27 cellular contexts compared by ENCODE assay signal in the genomic region with DNA sequence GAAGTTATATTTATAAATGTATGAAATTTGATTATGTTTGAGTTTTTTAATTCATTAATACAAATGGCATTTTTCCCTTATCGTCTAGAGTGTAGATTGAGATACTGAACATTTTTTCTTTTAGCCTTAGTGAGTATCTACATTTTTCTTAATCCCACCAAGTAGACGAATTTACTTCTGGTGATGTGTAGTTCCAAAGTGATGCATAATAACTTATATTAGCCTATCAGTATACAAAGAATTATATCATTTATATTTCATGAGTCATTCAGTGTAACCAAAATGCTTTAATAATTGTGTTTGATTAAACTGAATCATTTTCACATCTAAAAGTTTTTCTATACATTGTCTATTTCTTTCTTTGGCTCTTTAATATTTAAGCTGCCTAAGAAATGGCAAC.
"Had no signal": no experiment of that assay in that cellular context is flagged by ENCODE, and none has a peak within 500 bp of the region (broad histone marks: within the 10 kb centered on the region; RNA-seq: fewer than 3 reads in every experiment).

No MANE protein-coding gene starts in this region.

- H3K4me3 ChIP-seq: stomach, suprapubic skin, testis, thoracic aorta, thyroid gland, tibial artery, tibial nerve, transverse colon, upper lobe of left lung, upper lobe of right lung, uterus, vagina had no signal

- DNase-seq: stimulated activated CD4-positive, alpha-beta T cell treated with anti-CD3 and anti-CD28 coated beads, Interleukin-2, amount 100 ng/mL, for 48 hours; stimulated activated CD4-positive, alpha-beta T cell treated with anti-CD3 and anti-CD28 coated beads, Interleukin-4, amount 100 ng/mL, for 1 hour; stimulated activated CD4-positive, alpha-beta T cell treated with anti-CD3 and anti-CD28 coated beads, Interleukin-4, amount 100 ng/mL, for 24 hours; stimulated activated CD4-positive, alpha-beta T cell treated with anti-CD3 and anti-CD28 coated beads, Interleukin-4, amount 100 ng/mL, for 4 hours; stimulated activated CD8-positive, alpha-beta memory T cell treated with anti-CD3 and anti-CD28 coated beads, Interleukin-4, amount 100 ng/mL, for 48 hours; stimulated activated naive B cell treated with anti-CD40 and anti-IgM and Interleukin-4, amounts not matched to agents 10 μg/mL and 1 μg/mL and 100 μg/mL, for 72 hours; stimulated activated naive CD4-positive, alpha-beta T cell; stimulated activated naive CD4-positive, alpha-beta T cell treated with Interleukin-2 at 50 U/mL for 16 hours; stimulated activated naive CD8-positive, alpha-beta T cell treated with anti-CD3 and anti-CD28 coated beads, Interleukin-15, amount 100 ng/mL, for 72 hours; stimulated activated naive CD8-positive, alpha-beta T cell treated with anti-CD3 and anti-CD28 coated beads, Interleukin-15, Interleukin-2, amounts not matched to agents 100 U/mL and 50 U/mL, for 24 hours; stomach; substantia nigra; testis; thyroid gland; tibial artery; transverse colon; trophoblast cell; upper lobe of left lung; upper lobe of right lung; uterus had no signal

- H3K27ac ChIP-seq: stomach, suprapubic skin, testis, thoracic aorta, thyroid gland, tibial artery, tibial nerve, transverse colon, upper lobe of left lung, upper lobe of right lung, uterus, vagina had no signal

- H3K36me3 ChIP-seq: stomach, suprapubic skin, thoracic aorta, thyroid gland, tibial artery, tibial nerve, transverse colon, upper lobe of left lung, upper lobe of right lung, uterus, vagina had no signal

- H3K9me3 ChIP-seq: stomach, suprapubic skin, testis, thoracic aorta, thyroid gland, tibial artery, tibial nerve, transverse colon, upper lobe of left lung, upper lobe of right lung, uterus, vagina had no signal

- ATAC-seq: stimulated activated effector memory CD8-positive, alpha-beta T cell treated with anti-CD3 and anti-CD28 coated beads, Interleukin-12 subunit alpha, Interleukin-12 subunit beta, amount 100 ng/mL, for 72 hours; stimulated activated memory B cell treated with anti-CD40 and anti-IgM and Interleukin-4, amounts not matched to agents 10 μg/mL and 1 μg/mL and 100 μg/mL, for 72 hours; stimulated activated naive B cell treated with anti-CD40 and anti-IgM and Interleukin-4, amounts not matched to agents 10 μg/mL and 1 μg/mL and 100 μg/mL, for 72 hours; stimulated activated naive CD8-positive, alpha-beta T cell treated with anti-CD3 and anti-CD28 coated beads, Interleukin-15, amount 100 ng/mL, for 72 hours; stimulated activated naive CD8-positive, alpha-beta T cell treated with anti-CD3 and anti-CD28 coated beads, Interleukin-15, Interleukin-2, amounts not matched to agents 100 U/mL and 50 U/mL, for 24 hours; upper lobe of right lung had no signal

- FAIRE-seq: urothelium cell line had no signal

- H3K4me1 ChIP-seq: suprapubic skin, testis, thyroid gland, tibial nerve, upper lobe of left lung, upper lobe of right lung, uterus, vagina had no signal

- H3K27me3 ChIP-seq: stomach, suprapubic skin, testis, thyroid gland, tibial artery, tibial nerve, transverse colon, upper lobe of left lung, upper lobe of right lung, uterus, vagina had no signal
